ENCODE assay signal across 25 cellular contexts in genomic region chr12:26265606-26266005, GRCh38.
"Had no signal": no experiment of that assay in that cellular context is flagged by ENCODE, and none has a peak within 500 bp of the region (broad histone marks: within the 10 kb centered on the region; RNA-seq: fewer than 3 reads in every experiment).

No MANE protein-coding gene starts in this region.

- ATAC-seq: gastrocnemius medialis; heart right ventricle; left cardiac atrium; left lung; left ventricle myocardium superior; lower lobe of right lung; naive thymus-derived CD8-positive, alpha-beta T cell had no signal

- H3K36me3 Mint-ChIP-seq: naive B cell; naive thymus-derived CD8-positive, alpha-beta T cell had no signal

- DNase-seq: dermis blood vessel endothelial cell; dorsolateral prefrontal cortex; effector CD4-positive, alpha-beta T cell; effector memory CD4-positive, alpha-beta T cell; esophagus squamous epithelium; foreskin fibroblast; foreskin melanocyte; gastrocnemius medialis; glutamatergic neuron; head of caudate nucleus; heart right ventricle; hippocampal formation; left cardiac atrium; left lung; left ventricle myocardium superior; lower lobe of right lung; mesenchymal stem cell; mucosa of descending colon; naive B cell; naive thymus-derived CD8-positive, alpha-beta T cell had no signal

- H3K27me3 ChIP-seq: dorsolateral prefrontal cortex, esophagus squamous epithelium, gastrocnemius medialis, heart right ventricle, left lung had no signal

- H3K36me3 ChIP-seq: esophagus squamous epithelium, gastrocnemius medialis, heart right ventricle, left lung, lower lobe of right lung had no signal

- FAIRE-seq: colon, endothelial cell of umbilical vein, islet of Langerhans had no signal

- H3K27me3 Mint-ChIP-seq: naive B cell had no signal

- H3K4me3 Mint-ChIP-seq: mesothelial cell of epicardium; naive B cell; naive thymus-derived CD8-positive, alpha-beta T cell had no signal

- H3K4me1 Mint-ChIP-seq: mesothelial cell of epicardium; naive thymus-derived CD8-positive, alpha-beta T cell had no signal

- H3K27ac Mint-ChIP-seq: mesothelial cell of epicardium; naive B cell; naive thymus-derived CD8-positive, alpha-beta T cell had no signal

- H3K27ac ChIP-seq: coronary artery, dorsolateral prefrontal cortex, gastrocnemius medialis, heart right ventricle, left lung, lower lobe of right lung had no signal

- H3K9me3 ChIP-seq: esophagus squamous epithelium, gastrocnemius medialis, left lung, lower lobe of right lung, mucosa of descending colon had no signal

- H3K4me3 ChIP-seq: coronary artery, dorsolateral prefrontal cortex, esophagus squamous epithelium, gastrocnemius medialis, heart right ventricle, left lung, lower lobe of right lung, mucosa of descending colon had no signal
